ENCODE assay signal across 31 cellular contexts in the genomic region with DNA sequence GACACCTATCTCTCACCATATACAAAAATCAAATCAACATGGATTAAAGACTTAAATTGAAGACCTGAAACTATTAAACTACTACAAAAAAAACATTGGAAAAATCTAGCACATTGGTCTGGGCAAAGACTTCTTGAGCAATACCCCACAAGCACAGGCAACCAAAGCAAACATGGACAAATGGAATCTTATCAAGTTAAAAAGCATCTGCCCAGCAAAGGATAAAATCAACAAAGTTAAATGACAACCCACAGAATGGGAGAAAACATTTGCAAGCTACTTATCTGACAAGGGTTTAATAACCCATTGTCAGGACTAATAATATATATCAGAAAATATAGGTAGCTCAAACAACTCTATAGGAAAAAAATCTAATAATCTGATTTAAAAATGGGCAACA.
"Had no signal": no experiment of that assay in that cellular context is flagged by ENCODE, and none has a peak within 500 bp of the region (broad histone marks: within the 10 kb centered on the region; RNA-seq: fewer than 3 reads in every experiment).

No MANE protein-coding gene starts in this region.

- H3K79me2 ChIP-seq: parathyroid adenoma had no signal

- H3K4me3 Mint-ChIP-seq: natural killer cell; nephron; neural progenitor cell; stimulated activated memory B cell treated with anti-CD40 and anti-IgM and Interleukin-4, amounts not matched to agents 10 μg/mL and 1 μg/mL and 100 μg/mL, for 72 hours; stimulated activated naive CD8-positive, alpha-beta T cell treated with anti-CD3 and anti-CD28 coated beads, Interleukin-15, amount 100 ng/mL, for 72 hours; type B pancreatic cell had no signal

- H3K9ac ChIP-seq: neural progenitor cell, parathyroid adenoma had no signal

- H2AFZ ChIP-seq: neural progenitor cell, parathyroid adenoma had no signal

- ATAC-seq: natural killer cell; psoas muscle; right cardiac atrium; sciatic nerve; stimulated activated memory B cell treated with anti-CD40 and anti-IgM and Interleukin-4, amounts not matched to agents 10 μg/mL and 1 μg/mL and 100 μg/mL, for 72 hours; stimulated activated naive CD8-positive, alpha-beta T cell treated with anti-CD3 and anti-CD28 coated beads, Interleukin-15, amount 100 ng/mL, for 72 hours; stimulated activated naive CD8-positive, alpha-beta T cell treated with anti-CD3 and anti-CD28 coated beads, Interleukin-15, Interleukin-2, amounts not matched to agents 100 U/mL and 50 U/mL, for 24 hours; upper lobe of right lung had no signal

- H3K27me3 ChIP-seq: neural progenitor cell, ovary, spleen, suprapubic skin, testis, tibial artery, transverse colon, upper lobe of right lung, uterus had no signal

- H3K27ac Mint-ChIP-seq: natural killer cell; nephron; neural progenitor cell; progenitor cell of endocrine pancreas; stimulated activated memory B cell treated with anti-CD40 and anti-IgM and Interleukin-4, amounts not matched to agents 10 μg/mL and 1 μg/mL and 100 μg/mL, for 72 hours; stimulated activated naive CD8-positive, alpha-beta T cell treated with anti-CD3 and anti-CD28 coated beads, Interleukin-15, amount 100 ng/mL, for 72 hours; type B pancreatic cell had no signal

- H3K4me1 Mint-ChIP-seq: natural killer cell; nephron; neural progenitor cell; stimulated activated memory B cell treated with anti-CD40 and anti-IgM and Interleukin-4, amounts not matched to agents 10 μg/mL and 1 μg/mL and 100 μg/mL, for 72 hours; stimulated activated naive CD8-positive, alpha-beta T cell treated with anti-CD3 and anti-CD28 coated beads, Interleukin-15, amount 100 ng/mL, for 72 hours had no signal

- H3K36me3 Mint-ChIP-seq: natural killer cell; neural progenitor cell; stimulated activated memory B cell treated with anti-CD40 and anti-IgM and Interleukin-4, amounts not matched to agents 10 μg/mL and 1 μg/mL and 100 μg/mL, for 72 hours; type B pancreatic cell had no signal

- H3K4me3 ChIP-seq: neural progenitor cell, ovary, psoas muscle, skin epidermis, smooth muscle cell, spleen, suprapubic skin, testis, tibial artery, transverse colon, upper lobe of right lung, uterus had no signal

- H3K27me3 Mint-ChIP-seq: progenitor cell of endocrine pancreas; stimulated activated memory B cell treated with anti-CD40 and anti-IgM and Interleukin-4, amounts not matched to agents 10 μg/mL and 1 μg/mL and 100 μg/mL, for 72 hours; stimulated activated naive CD8-positive, alpha-beta T cell treated with anti-CD3 and anti-CD28 coated beads, Interleukin-15, amount 100 ng/mL, for 72 hours; type B pancreatic cell had no signal

- H3K36me3 ChIP-seq: ovary, spleen, suprapubic skin, tibial artery, transverse colon, upper lobe of right lung, uterus had no signal

- DNase-seq: natural killer cell; occipital lobe; ovary; posterior cingulate gyrus; psoas muscle; right cardiac atrium; spleen; stimulated activated CD4-positive, alpha-beta T cell treated with anti-CD3 and anti-CD28 coated beads, Interleukin-12 subunit alpha, Interleukin-12 subunit beta, amount 100 ng/mL, for 4 hours; stimulated activated CD4-positive, alpha-beta T cell treated with anti-CD3 and anti-CD28 coated beads, Interleukin-1b, Interleukin-23, amount 100 ng/mL, for 48 hours; stimulated activated CD4-positive, alpha-beta T cell treated with anti-CD3 and anti-CD28 coated beads, Interleukin-4, amount 100 ng/mL, for 1 hour; stimulated activated CD4-positive, alpha-beta T cell treated with anti-CD3 and anti-CD28 coated beads, Interleukin-4, amount 100 ng/mL, for 4 hours; stimulated activated CD8-positive, alpha-beta memory T cell treated with anti-CD3 and anti-CD28 coated beads, Interleukin-4, amount 100 ng/mL, for 48 hours; stimulated activated naive CD4-positive, alpha-beta T cell; stimulated activated naive CD8-positive, alpha-beta T cell treated with anti-CD3 and anti-CD28 coated beads, Interleukin-15, amount 100 ng/mL, for 72 hours; stimulated activated naive CD8-positive, alpha-beta T cell treated with anti-CD3 and anti-CD28 coated beads, Interleukin-15, Interleukin-2, amounts not matched to agents 100 U/mL and 50 U/mL, for 24 hours; substantia nigra; testis; tibial artery; transverse colon; upper lobe of right lung; uterus had no signal

- H3K9me3 ChIP-seq: ovary, suprapubic skin, testis, transverse colon, upper lobe of right lung, uterus had no signal

- H3K4me2 ChIP-seq: neural progenitor cell, smooth muscle cell had no signal

- H3K27ac ChIP-seq: neural progenitor cell, ovary, parathyroid adenoma, psoas muscle, skin epidermis, spleen, suprapubic skin, testis, tibial artery, transverse colon, upper lobe of right lung, uterus had no signal

- H3K4me1 ChIP-seq: neural progenitor cell, parathyroid adenoma, psoas muscle, spleen, suprapubic skin, testis, tibial artery, transverse colon, upper lobe of right lung, uterus had no signal
